ENCODE assay signal across 8 cellular contexts in genomic region chr2:18178736-18179349, GRCh38.
DNase-seq lines count a peak whose midpoint lies in the region; ATAC-seq and TF ChIP-seq lines count a peak whose summit lies in the region.

No MANE protein-coding gene starts in this region.

- peak; percentile 64 to 84 for TF ChIP-seq CTCF in right atrium auricular region (IDR thresholded peaks at IDR 0.05)

- H3K4me3 ChIP-seq in adipocyte (ENCODE audit: low read length) (no peak overlapping the region), right atrium auricular region (no peak overlapping the region)

- H3K27me3 ChIP-seq in adipocyte (replicated peaks; ENCODE audit: control insufficient read depth, insufficient read depth, low read length): peaks cover 13% of the 10 kb centered on the region
- no peaks in the 10 kb centered on the region for H3K27me3 ChIP-seq in right atrium auricular region

- H3K36me3 ChIP-seq in adipocyte (ENCODE audit: control insufficient read depth, insufficient read depth, low read length, severe bottlenecking): no peaks in the 10 kb centered on the region
- H3K36me3 ChIP-seq in right atrium auricular region: no peaks in the 10 kb centered on the region

- peak; percentile 96 for ATAC-seq in GM19035 (IDR thresholded peaks at IDR 0.05; ENCODE audit: unreplicated experiment)
- ATAC-seq in HG03139 (IDR thresholded peaks at IDR 0.05; ENCODE audit: unreplicated experiment): peak; percentile 68
- ATAC-seq in HG02970 (IDR thresholded peaks at IDR 0.05; ENCODE audit: low FRiP score, unreplicated experiment): no peak

- H3K9me3 ChIP-seq in adipocyte (ENCODE audit: control insufficient read depth, low read length): no peaks in the 10 kb centered on the region
- no peaks in the 10 kb centered on the region for H3K9me3 ChIP-seq in right atrium auricular region

- H3K9ac ChIP-seq in adipocyte (ENCODE audit: low read length): no peak overlapping the region

- H3K4me1 ChIP-seq in adipocyte (ENCODE audit: control insufficient read depth, insufficient read depth, low read length): no peaks in the 10 kb centered on the region
- H3K4me1 ChIP-seq in right atrium auricular region: no peaks in the 10 kb centered on the region

- H3K27ac ChIP-seq in right atrium auricular region: no peak overlapping the region

- DNase-seq in DMS153 treated with DMSO at 0.1 percent for 48 hours (lab: John Stamatoyannopoulos, UW; ENCODE audit: unreplicated experiment) (peak; percentile 21), NCI-H345 (lab: John Stamatoyannopoulos, UW) (peak; percentile 77), adipocyte (ENCODE audit: low read depth) (peak; percentile 84), right atrium auricular region (ENCODE audit: low spot score) (no peak)
- peak; percentile 16 to 22 for DNase-seq in stimulated activated CD4-positive, alpha-beta T cell treated with anti-CD3 and anti-CD28 coated beads, Interleukin-2, amount 100 ng/mL, for 24 hours
